ENCODE assay signal across 28 cellular contexts in the genomic region with DNA sequence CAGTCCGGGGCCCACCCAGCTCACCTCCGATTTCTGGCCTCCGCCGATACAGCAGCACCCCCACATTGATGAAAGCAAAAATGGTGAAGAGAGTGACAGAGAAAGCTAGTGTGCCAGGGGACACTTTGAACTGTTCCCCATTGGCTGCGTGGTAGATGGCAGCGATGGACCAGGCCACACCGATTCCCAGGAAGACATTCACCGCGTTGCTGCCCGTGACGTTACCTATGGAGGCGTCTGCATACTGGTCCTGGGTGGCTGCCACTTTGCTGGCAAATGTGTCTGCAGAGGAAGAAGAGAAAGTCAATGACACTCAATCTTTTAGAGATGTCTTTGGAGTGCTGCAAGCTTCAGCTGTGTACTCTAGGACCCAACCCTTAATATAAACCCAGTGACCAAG.
"Had no signal": no experiment of that assay in that cellular context is flagged by ENCODE, and none has a peak within 500 bp of the region (broad histone marks: within the 10 kb centered on the region; RNA-seq: fewer than 3 reads in every experiment).

No MANE protein-coding gene starts in this region.

- DNase-seq: activated B cell treated with CpG ODN at 0.5 μM for 24 hours; activated CD4-positive, alpha-beta memory T cell treated with anti-CD3 and anti-CD28 coated beads for 36 hours; activated CD4-positive, alpha-beta T cell treated with anti-CD3 and anti-CD28 coated beads for 4 hours; activated CD4-positive, alpha-beta T cell treated with anti-CD3 and anti-CD28 coated beads, Interleukin-2, amount 50 U/mL, for 1 hour; activated CD4-positive, CD25-positive, alpha-beta regulatory T cell treated with anti-CD3 and anti-CD28 coated beads, Interleukin-2, amount 50 U/mL, for 72 hours; activated CD8-positive, alpha-beta memory T cell treated with anti-CD3 and anti-CD28 coated beads for 24 hours; activated CD8-positive, alpha-beta memory T cell treated with anti-CD3 and anti-CD28 coated beads, Interleukin-2, amount 10 ng/mL, durations not matched to agents 7 days and 5 days; activated CD8-positive, alpha-beta memory T cell treated with anti-CD3 and anti-CD28 coated beads, Interleukin-2, amount 50 U/mL, for 48 hours; activated effector memory CD4-positive, alpha-beta T cell treated with Interleukin-2 at 50 U/mL for 16 hours; activated naive CD4-positive, alpha-beta T cell treated with anti-CD3 and anti-CD28 coated beads, Interleukin-2, amount 10 ng/mL, durations not matched to agents 7 days and 5 days; activated naive CD8-positive, alpha-beta T cell treated with anti-CD3 and anti-CD28 coated beads, Interleukin-2, amount 50 U/mL, for 24 hours; activated T-cell treated with anti-CD3 and anti-CD28 coated beads, Interleukin-2, amount 50 U/mL, for 48 hours; anterior cingulate cortex; NCI-H1105; NCI-H1417 treated with DMSO at 0.1 percent for 48 hours; NCI-H1930; NCI-H524 treated with DMSO at 0.1 percent for 48 hours; SW 1271; T-helper 1 cell; T-helper 2 cell; T-helper 9 cell had no signal

- FAIRE-seq: bronchial epithelial cell, K562 had no signal

- H3K27ac Mint-ChIP-seq: activated B cell treated with CpG ODN at 0.5 μM for 24 hours; activated CD4-positive, alpha-beta memory T cell treated with anti-CD3 and anti-CD28 coated beads for 36 hours; activated CD8-positive, alpha-beta memory T cell treated with anti-CD3 and anti-CD28 coated beads, Interleukin-2, amount 10 ng/mL, durations not matched to agents 7 days and 5 days; activated naive CD4-positive, alpha-beta T cell treated with anti-CD3 and anti-CD28 coated beads, Interleukin-2, amount 10 ng/mL, durations not matched to agents 7 days and 5 days; activated naive CD8-positive, alpha-beta T cell; activated naive CD8-positive, alpha-beta T cell treated with anti-CD3 and anti-CD28 coated beads, Interleukin-2, amount 50 U/mL, for 24 hours; brain had no signal

- H3K4me3 Mint-ChIP-seq: activated B cell treated with CpG ODN at 0.5 μM for 24 hours; activated CD4-positive, alpha-beta memory T cell treated with anti-CD3 and anti-CD28 coated beads for 36 hours; activated CD8-positive, alpha-beta memory T cell treated with anti-CD3 and anti-CD28 coated beads, Interleukin-2, amount 10 ng/mL, durations not matched to agents 7 days and 5 days; activated naive CD4-positive, alpha-beta T cell treated with anti-CD3 and anti-CD28 coated beads, Interleukin-2, amount 10 ng/mL, durations not matched to agents 7 days and 5 days; activated naive CD8-positive, alpha-beta T cell; activated naive CD8-positive, alpha-beta T cell treated with anti-CD3 and anti-CD28 coated beads, Interleukin-2, amount 50 U/mL, for 24 hours; brain; central memory CD8-positive, alpha-beta T cell had no signal

- H3K36me3 Mint-ChIP-seq: activated CD4-positive, alpha-beta memory T cell treated with anti-CD3 and anti-CD28 coated beads for 36 hours; activated CD8-positive, alpha-beta memory T cell treated with anti-CD3 and anti-CD28 coated beads, Interleukin-2, amount 10 ng/mL, durations not matched to agents 7 days and 5 days; activated naive CD4-positive, alpha-beta T cell treated with anti-CD3 and anti-CD28 coated beads, Interleukin-2, amount 10 ng/mL, durations not matched to agents 7 days and 5 days; activated naive CD8-positive, alpha-beta T cell had no signal

- H3K4me1 Mint-ChIP-seq: activated B cell treated with CpG ODN at 0.5 μM for 24 hours; activated CD8-positive, alpha-beta memory T cell treated with anti-CD3 and anti-CD28 coated beads, Interleukin-2, amount 10 ng/mL, durations not matched to agents 7 days and 5 days; activated naive CD4-positive, alpha-beta T cell treated with anti-CD3 and anti-CD28 coated beads, Interleukin-2, amount 10 ng/mL, durations not matched to agents 7 days and 5 days; activated naive CD8-positive, alpha-beta T cell treated with anti-CD3 and anti-CD28 coated beads, Interleukin-2, amount 50 U/mL, for 24 hours; central memory CD8-positive, alpha-beta T cell had no signal

- H3K9me3 Mint-ChIP-seq: activated B cell treated with CpG ODN at 0.5 μM for 24 hours; activated CD4-positive, alpha-beta memory T cell treated with anti-CD3 and anti-CD28 coated beads for 36 hours; activated naive CD4-positive, alpha-beta T cell treated with anti-CD3 and anti-CD28 coated beads, Interleukin-2, amount 10 ng/mL, durations not matched to agents 7 days and 5 days; activated naive CD8-positive, alpha-beta T cell treated with anti-CD3 and anti-CD28 coated beads, Interleukin-2, amount 50 U/mL, for 24 hours; brain; central memory CD8-positive, alpha-beta T cell had no signal

- H3K4me3 ChIP-seq: K562 had no signal

- H3K27ac ChIP-seq: VCaP had no signal

- H3K27me3 Mint-ChIP-seq: activated B cell treated with CpG ODN at 0.5 μM for 24 hours; activated CD4-positive, alpha-beta memory T cell treated with anti-CD3 and anti-CD28 coated beads for 36 hours; activated CD8-positive, alpha-beta memory T cell treated with anti-CD3 and anti-CD28 coated beads, Interleukin-2, amount 10 ng/mL, durations not matched to agents 7 days and 5 days; activated naive CD4-positive, alpha-beta T cell treated with anti-CD3 and anti-CD28 coated beads, Interleukin-2, amount 10 ng/mL, durations not matched to agents 7 days and 5 days; activated naive CD8-positive, alpha-beta T cell; activated naive CD8-positive, alpha-beta T cell treated with anti-CD3 and anti-CD28 coated beads, Interleukin-2, amount 50 U/mL, for 24 hours; brain; central memory CD8-positive, alpha-beta T cell had no signal

- ATAC-seq: activated CD8-positive, alpha-beta memory T cell treated with anti-CD3 and anti-CD28 coated beads, Interleukin-2, amount 10 ng/mL, durations not matched to agents 7 days and 5 days; activated naive CD8-positive, alpha-beta T cell treated with anti-CD3 and anti-CD28 coated beads, Interleukin-2, amount 50 U/mL, for 24 hours; K562; Panc1 had no signal
